15 cellular contexts compared by ENCODE assay signal in the genomic region with DNA sequence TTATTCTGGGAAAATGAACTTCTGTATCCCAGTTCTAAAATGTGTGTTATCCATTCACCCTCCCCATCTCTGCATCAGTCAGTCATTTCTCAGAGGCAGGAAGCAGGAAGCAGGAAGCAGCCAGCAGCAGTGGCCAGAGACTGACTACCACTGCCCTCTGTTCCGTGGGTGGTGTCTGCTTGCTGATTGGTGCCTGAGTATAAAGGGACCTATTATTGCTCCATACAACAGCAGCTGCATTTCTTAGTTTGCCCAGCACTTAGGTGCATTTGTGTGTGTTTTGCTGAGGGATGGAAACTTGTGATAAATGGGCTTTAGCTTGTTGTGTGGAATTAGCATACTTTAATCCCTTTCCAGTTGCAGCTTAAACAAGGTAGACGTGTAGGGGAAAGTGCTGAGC.
DNase-seq lines count a peak whose midpoint lies in the region; ATAC-seq and TF ChIP-seq lines count a peak whose summit lies in the region.
"Had no signal": no experiment of that assay in that cellular context is flagged by ENCODE, and none has a peak within 500 bp of the region (broad histone marks: within the 10 kb centered on the region; RNA-seq: fewer than 3 reads in every experiment).

No MANE protein-coding gene starts in this region.

- no peaks in the 10 kb centered on the region for H3K36me3 ChIP-seq in neuronal stem cell (replicated peaks in 1 of 2; ENCODE audit: control insufficient read depth in 2 of 2, insufficient read depth in 2 of 2, low read length in 2 of 2)
- no peaks in the 10 kb centered on the region for H3K36me3 ChIP-seq in ascending aorta
- H3K36me3 ChIP-seq: gastroesophageal sphincter, pancreas had no signal

- H3K27me3 ChIP-seq in neuronal stem cell (ENCODE audit: control insufficient read depth in 3 of 3, insufficient read depth in 3 of 3, low read depth in 1 of 3, low read length in 3 of 3) (no peaks in the 10 kb centered on the region), ascending aorta (no peaks in the 10 kb centered on the region)
- H3K27me3 ChIP-seq: pancreas had no signal

- ATAC-seq in HG02610 (IDR thresholded peaks at IDR 0.05; ENCODE audit: unreplicated experiment) (no peak), HG02571 (IDR thresholded peaks at IDR 0.05; ENCODE audit: unreplicated experiment) (no peak), natural killer cell (no peak)
- ATAC-seq: gastroesophageal sphincter, T-cell had no signal

- no peak overlapping the region for H2BK5ac ChIP-seq in neuronal stem cell (ENCODE audit: low read length)

- H3K79me1 ChIP-seq in neuronal stem cell (ENCODE audit: low read depth, low read length) = no peaks in the 10 kb centered on the region

- H2BK12ac ChIP-seq in neuronal stem cell (ENCODE audit: low read length) = no peak overlapping the region

- no peak overlapping the region for H2BK120ac ChIP-seq in neuronal stem cell (ENCODE audit: low read depth, low read length)

- no peak overlapping the region for H3K9ac ChIP-seq in neuronal stem cell (ENCODE audit: low read depth, low read length, poor library complexity)

- H3K27ac ChIP-seq in neuronal stem cell (replicated peaks; ENCODE audit: low read length) (no peak overlapping the region), ascending aorta (no peak overlapping the region)
- H3K27ac ChIP-seq: coronary artery, gastroesophageal sphincter, pancreas had no signal

- intact Hi-C loops in ascending aorta (cut with DNase I) = no loop called here
- intact Hi-C loops in natural killer cell (cut with micrococcal nuclease) = no loop called here

- no peaks in the 10 kb centered on the region for H3K4me1 Mint-ChIP-seq in natural killer cell
- H3K4me1 Mint-ChIP-seq: T-cell had no signal

- H3K36me3 Mint-ChIP-seq in natural killer cell = no peaks in the 10 kb centered on the region
- H3K36me3 Mint-ChIP-seq: T-cell had no signal

- no peak overlapping the region for H3K4me2 ChIP-seq in neuronal stem cell (ENCODE audit: insufficient read depth, low read length, poor library complexity, severe bottlenecking)

- no peaks in the 10 kb centered on the region for H3K27me3 Mint-ChIP-seq in natural killer cell (ENCODE audit: low read depth in 2 of 2)
- H3K27me3 Mint-ChIP-seq: T-cell had no signal

- TF ChIP-seq CTCF in GM12865 (IDR thresholded peaks at IDR 0.05; ENCODE audit: insufficient read depth, low read depth, low read length, missing control alignments) (no peak), epithelial cell of esophagus (IDR thresholded peaks at IDR 0.05; ENCODE audit: insufficient read depth, low read depth, low read length, missing control alignments) (no peak), ascending aorta (IDR thresholded peaks at IDR 0.05) (no peak), natural killer cell (IDR thresholded peaks at IDR 0.05) (no peak)

- DNase-seq in GM12865 (ENCODE audit: low read depth) (peak; percentile 7), NCI-H69 (lab: John Stamatoyannopoulos, UW) (peak; percentile 50), epithelial cell of esophagus (ENCODE audit: low read depth) (peak; percentile 47), neuronal stem cell (ENCODE audit: low spot score) (no peak), ascending aorta (ENCODE audit: low spot score in 2 of 2) (no peak), natural killer cell (no peak)
- DNase-seq: activated CD4-positive, alpha-beta T cell treated with anti-CD3 and anti-CD28 coated beads, Interleukin-2, amount 50 U/mL, for 1 hour; activated effector memory CD4-positive, alpha-beta T cell treated with anti-CD3 and anti-CD28 coated beads, Interleukin-2, amount 50 U/mL, for 16 hours; pancreas; stimulated activated naive CD4-positive, alpha-beta T cell treated with Interleukin-2 at 50 U/mL for 16 hours; T-cell had no signal

- no peak overlapping the region for H2BK15ac ChIP-seq in neuronal stem cell (ENCODE audit: low read length)

- no peaks in the 10 kb centered on the region for H3K9me3 ChIP-seq in neuronal stem cell (replicated peaks in 1 of 2; ENCODE audit: control insufficient read depth in 2 of 2, insufficient read depth in 1 of 2, low read depth in 1 of 2, low read length in 2 of 2)
- H3K9me3 ChIP-seq in ascending aorta = no peaks in the 10 kb centered on the region
- H3K9me3 ChIP-seq: gastroesophageal sphincter, pancreas had no signal

- WGBS in neuronal stem cell (ENCODE audit: extremely low coverage in 2 of 2, insufficient read length in 2 of 2, insufficient replicate concordance in 1 of 2), 2 donors = no CpG with 5 or more reads among the region's 2 CpGs

- H3K4me3 ChIP-seq in GM12865 (ENCODE audit: low read depth, low read length) (no peak overlapping the region), epithelial cell of esophagus (ENCODE audit: low read length) (no peak overlapping the region), neuronal stem cell (ENCODE audit: low read length in 2 of 2) (peak overlapping the region in 1 of 2 donors; percentile 18), ascending aorta (no peak overlapping the region)
- H3K4me3 ChIP-seq: coronary artery, gastroesophageal sphincter, pancreas had no signal

- no peak overlapping the region for H3K23ac ChIP-seq in neuronal stem cell (ENCODE audit: low read depth, low read length, poor library complexity)

- H3K4me3 Mint-ChIP-seq in natural killer cell = no peak overlapping the region
- H3K4me3 Mint-ChIP-seq: T-cell had no signal

- H2AFZ ChIP-seq in neuronal stem cell (ENCODE audit: low read length) = peak overlapping the region; percentile 68

- H3K9me3 Mint-ChIP-seq in natural killer cell = peaks cover 0 to 7% of the 10 kb centered on the region in 2 donors

- no peak overlapping the region for H3K14ac ChIP-seq in neuronal stem cell (ENCODE audit: low read length)

- peaks cover 0 to 3% of the 10 kb centered on the region in 2 donors for H3K4me1 ChIP-seq in neuronal stem cell (ENCODE audit: control insufficient read depth in 2 of 2, insufficient read depth in 1 of 2, low read depth in 1 of 2, low read length in 2 of 2)
- H3K4me1 ChIP-seq in ascending aorta = no peaks in the 10 kb centered on the region
- H3K4me1 ChIP-seq: gastroesophageal sphincter, pancreas had no signal

- no peak overlapping the region for H3K27ac Mint-ChIP-seq in natural killer cell
- H3K27ac Mint-ChIP-seq: T-cell had no signal

- no peak overlapping the region for H3K18ac ChIP-seq in neuronal stem cell (ENCODE audit: low read length)

- H3K4ac ChIP-seq in neuronal stem cell (ENCODE audit: low read length) = no peak overlapping the region

- H4K91ac ChIP-seq in neuronal stem cell (ENCODE audit: low read depth, low read length, poor library complexity) = no peak overlapping the region

- H2AK5ac ChIP-seq in neuronal stem cell (ENCODE audit: low read depth, low read length) = no peak overlapping the region

- no peak overlapping the region for H4K8ac ChIP-seq in neuronal stem cell (ENCODE audit: low read depth, low read length)

Comparison
In these comparisons a context has a peak if more than half of its experiments do, and no peak if none do; other contexts are left out.
1. DNase-seq: peak in GM12865 (single experiment), NCI-H69 (single experiment) and epithelial cell of esophagus (single experiment); none in neuronal stem cell (single experiment), ascending aorta (0 of 2) and natural killer cell (single experiment).